ENCODE assay signal across 8 cellular contexts in genomic region chr1:198359024-198359653, GRCh38.
DNase-seq lines count a peak whose midpoint lies in the region; ATAC-seq, FAIRE-seq and TF ChIP-seq lines count a peak whose summit lies in the region.

No MANE protein-coding gene starts in this region.

- ATAC-seq in GM21619 (IDR thresholded peaks at IDR 0.05; ENCODE audit: unreplicated experiment) (no peak), HG03460 (IDR thresholded peaks at IDR 0.05; ENCODE audit: unreplicated experiment) (no peak), GM19351 (IDR thresholded peaks at IDR 0.05; ENCODE audit: unreplicated experiment) (no peak)

- peak; percentile 26 for FAIRE-seq in GM12891 (lab: Jason Lieb, UNC)

- H2AFZ ChIP-seq in OCI-LY3 (ENCODE audit: low read depth, low read length) = no peak overlapping the region

- H3K27me3 ChIP-seq in OCI-LY3 (ENCODE audit: low read depth, low read length) = peaks cover 77% of the 10 kb centered on the region
- H3K27me3 ChIP-seq in esophagus squamous epithelium = no peaks in the 10 kb centered on the region

- H4K20me1 ChIP-seq in OCI-LY3 (ENCODE audit: insufficient read depth, low read length) = no peaks in the 10 kb centered on the region

- H3K9ac ChIP-seq in OCI-LY3 (ENCODE audit: low read length) = no peak overlapping the region

- H3K9me3 ChIP-seq in OCI-LY3 (ENCODE audit: insufficient read depth, low read length) (no peaks in the 10 kb centered on the region), esophagus squamous epithelium (no peaks in the 10 kb centered on the region)

- intact Hi-C loops in esophagus squamous epithelium (cut with DNase I) = loop anchor here (10.0 kb wide), 1 partner anchor 264 kb away; no protein-coding TSS in a partner anchor

- TF ChIP-seq POLR2A in GM12891 (IDR thresholded peaks at IDR 0.05; ENCODE audit: low read depth, low read length) = no peak
- no peak for TF ChIP-seq POLR2A in esophagus squamous epithelium (IDR thresholded peaks at IDR 0.05)

- H3K4me1 ChIP-seq in OCI-LY3 (ENCODE audit: low read length) (peaks cover 18% of the 10 kb centered on the region), esophagus squamous epithelium (no peaks in the 10 kb centered on the region)

- no peak overlapping the region for H3K4me2 ChIP-seq in OCI-LY3 (ENCODE audit: low read length)

- no peak for DNase-seq in GM12891 (ENCODE audit: insufficient read length, low spot score)
- DNase-seq in esophagus squamous epithelium (lab: John Stamatoyannopoulos, UW) = no peak
- peak; percentile 22 for DNase-seq in renal cortical epithelial cell (ENCODE audit: low read depth)
- no peak for DNase-seq in activated CD8-positive, alpha-beta memory T cell treated with anti-CD3 and anti-CD28 coated beads, Interleukin-2, amount 50 U/mL, for 48 hours

- H3K4me3 ChIP-seq in OCI-LY3 (ENCODE audit: low read length) (no peak overlapping the region), esophagus squamous epithelium (no peak overlapping the region)

- WGBS in esophagus squamous epithelium, 2 donors = 32 to 38% methylated on average over 6 of the region's 6 CpGs

- TF ChIP-seq CTCF in OCI-LY3 (IDR thresholded peaks at IDR 0.05; ENCODE audit: low read depth, low read length) = peak; percentile 86
- peak; percentile 19 to 61 (median 24) for TF ChIP-seq CTCF in esophagus squamous epithelium (IDR thresholded peaks at IDR 0.05)

- H3K79me2 ChIP-seq in OCI-LY3 (ENCODE audit: low read length) = no peaks in the 10 kb centered on the region

- H3K36me3 ChIP-seq in OCI-LY3 (replicated peaks; ENCODE audit: low read depth, low read length) = no peaks in the 10 kb centered on the region
- H3K36me3 ChIP-seq in esophagus squamous epithelium = no peaks in the 10 kb centered on the region

- H3K27ac ChIP-seq in OCI-LY3 (ENCODE audit: low read length) (no peak overlapping the region), esophagus squamous epithelium (no peak overlapping the region)

TF ChIP-seq in GM12891, 5 proteins besides CTCF, POLR2A, EP300 and RAD21:
- no peak for TF ChIP-seq POU2F2 (IDR thresholded peaks at IDR 0.05; ENCODE audit: low read depth, low read length)
- no peak for TF ChIP-seq SPI1 (IDR thresholded peaks at IDR 0.05; ENCODE audit: low read depth, low read length)
- TF ChIP-seq PAX5 (IDR thresholded peaks at IDR 0.05; ENCODE audit: insufficient read depth, low read length, severe bottlenecking) = no peak
- TF ChIP-seq POLR2AphosphoS5 (IDR thresholded peaks at IDR 0.05; ENCODE audit: low read depth, low read length) = no peak
- no peak for TF ChIP-seq TAF1 (IDR thresholded peaks at IDR 0.05; ENCODE audit: low read depth, low read length)
